In genomic region chr4:93891244-93891643, GRCh38 we compare ENCODE assay signal across 29 cellular contexts.
"Had no signal": no experiment of that assay in that cellular context is flagged by ENCODE, and none has a peak within 500 bp of the region (broad histone marks: within the 10 kb centered on the region; RNA-seq: fewer than 3 reads in every experiment).

No MANE protein-coding gene starts in this region.

- H3K9me3 Mint-ChIP-seq: nephron progenitor cell; neural crest cell; stimulated activated naive B cell treated with anti-CD40 and anti-IgM and Interleukin-4, amounts not matched to agents 10 μg/mL and 1 μg/mL and 100 μg/mL, for 72 hours; stimulated activated naive CD8-positive, alpha-beta T cell treated with anti-CD3 and anti-CD28 coated beads, Interleukin-15, Interleukin-2, amounts not matched to agents 100 ng/mL and 50 ng/mL, for 24 hours; type B pancreatic cell had no signal

- H3K27ac ChIP-seq: ovary, parathyroid adenoma, psoas muscle, right lobe of liver, sigmoid colon, stomach, thoracic aorta, thyroid gland, upper lobe of right lung, uterus had no signal

- H3K27me3 Mint-ChIP-seq: natural killer cell treated with Interleukin-12 subunit alpha and Interleukin-12 subunit beta and Interleukin-15 and Interleukin-18, amount 100 ng/mL, for 72 hours; progenitor cell of endocrine pancreas; stimulated activated naive B cell treated with anti-CD40 and anti-IgM and Interleukin-4, amounts not matched to agents 10 μg/mL and 1 μg/mL and 100 μg/mL, for 72 hours; stimulated activated naive CD8-positive, alpha-beta T cell treated with anti-CD3 and anti-CD28 coated beads, Interleukin-15, Interleukin-2, amounts not matched to agents 100 ng/mL and 50 ng/mL, for 24 hours; type B pancreatic cell had no signal

- ATAC-seq: naive thymus-derived CD8-positive, alpha-beta T cell; natural killer cell treated with Interleukin-12 subunit alpha and Interleukin-12 subunit beta and Interleukin-15 and Interleukin-18, amount 100 ng/mL, for 72 hours; psoas muscle; right cardiac atrium; right lobe of liver; stimulated activated effector memory CD8-positive, alpha-beta T cell treated with anti-CD3 and anti-CD28 coated beads, Interleukin-12 subunit alpha, Interleukin-12 subunit beta, amount 100 ng/mL, for 72 hours; stimulated activated naive B cell treated with anti-CD40 and anti-IgM and Interleukin-4, amounts not matched to agents 10 μg/mL and 1 μg/mL and 100 μg/mL, for 72 hours; upper lobe of right lung had no signal

- H3K79me2 ChIP-seq: parathyroid adenoma had no signal

- H3K4me1 ChIP-seq: parathyroid adenoma, psoas muscle, right lobe of liver, sigmoid colon, stomach, thyroid gland, upper lobe of right lung, uterus had no signal

- H3K9me3 ChIP-seq: ovary, psoas muscle, right lobe of liver, sigmoid colon, stomach, thoracic aorta, thyroid gland, transverse colon, upper lobe of right lung, uterus had no signal

- DNase-seq: naive thymus-derived CD8-positive, alpha-beta T cell; nephron progenitor cell; occipital lobe; ovary; posterior cingulate gyrus; psoas muscle; right cardiac atrium; right lobe of liver; sigmoid colon; small intestine; stimulated activated CD4-positive, alpha-beta T cell treated with anti-CD3 and anti-CD28 coated beads, Interleukin-15, amount 100 ng/mL, for 24 hours; stimulated activated CD4-positive, alpha-beta T cell treated with anti-CD3 and anti-CD28 coated beads, Interleukin-2, amount 100 ng/mL, for 24 hours; stimulated activated CD4-positive, alpha-beta T cell treated with anti-CD3 and anti-CD28 coated beads, Interleukin-2, amount 100 ng/mL, for 48 hours; stimulated activated CD4-positive, alpha-beta T cell treated with anti-CD3 and anti-CD28 coated beads, Interleukin-4, amount 100 ng/mL, for 24 hours; stimulated activated naive B cell treated with anti-CD40 and anti-IgM and Interleukin-4, amounts not matched to agents 10 μg/mL and 1 μg/mL and 100 μg/mL, for 72 hours; stimulated activated naive CD4-positive, alpha-beta T cell treated with Interleukin-2 at 50 U/mL for 16 hours; stomach; thyroid gland; upper lobe of right lung; uterus had no signal

- H3K4me3 Mint-ChIP-seq: naive thymus-derived CD8-positive, alpha-beta T cell; natural killer cell treated with Interleukin-12 subunit alpha and Interleukin-12 subunit beta and Interleukin-15 and Interleukin-18, amount 100 ng/mL, for 72 hours; nephron progenitor cell; neural crest cell; stimulated activated effector memory CD8-positive, alpha-beta T cell treated with anti-CD3 and anti-CD28 coated beads, Interleukin-12 subunit alpha, Interleukin-12 subunit beta, amount 100 ng/mL, for 72 hours; stimulated activated naive B cell treated with anti-CD40 and anti-IgM and Interleukin-4, amounts not matched to agents 10 μg/mL and 1 μg/mL and 100 μg/mL, for 72 hours; stimulated activated naive CD8-positive, alpha-beta T cell treated with anti-CD3 and anti-CD28 coated beads, Interleukin-15, Interleukin-2, amounts not matched to agents 100 ng/mL and 50 ng/mL, for 24 hours; type B pancreatic cell had no signal

- H3K27ac Mint-ChIP-seq: naive thymus-derived CD8-positive, alpha-beta T cell; natural killer cell treated with Interleukin-12 subunit alpha and Interleukin-12 subunit beta and Interleukin-15 and Interleukin-18, amount 100 ng/mL, for 72 hours; nephron progenitor cell; progenitor cell of endocrine pancreas; stimulated activated effector memory CD8-positive, alpha-beta T cell treated with anti-CD3 and anti-CD28 coated beads, Interleukin-12 subunit alpha, Interleukin-12 subunit beta, amount 100 ng/mL, for 72 hours; stimulated activated naive B cell treated with anti-CD40 and anti-IgM and Interleukin-4, amounts not matched to agents 10 μg/mL and 1 μg/mL and 100 μg/mL, for 72 hours; stimulated activated naive CD8-positive, alpha-beta T cell treated with anti-CD3 and anti-CD28 coated beads, Interleukin-15, Interleukin-2, amounts not matched to agents 100 ng/mL and 50 ng/mL, for 24 hours; type B pancreatic cell had no signal

- H3K4me1 Mint-ChIP-seq: naive thymus-derived CD8-positive, alpha-beta T cell; nephron progenitor cell; neural crest cell; stimulated activated effector memory CD8-positive, alpha-beta T cell treated with anti-CD3 and anti-CD28 coated beads, Interleukin-12 subunit alpha, Interleukin-12 subunit beta, amount 100 ng/mL, for 72 hours; stimulated activated naive B cell treated with anti-CD40 and anti-IgM and Interleukin-4, amounts not matched to agents 10 μg/mL and 1 μg/mL and 100 μg/mL, for 72 hours had no signal

- H3K27me3 ChIP-seq: ovary, right lobe of liver, sigmoid colon, stomach, thyroid gland, transverse colon, upper lobe of right lung, uterus had no signal

- H3K36me3 ChIP-seq: ovary, right lobe of liver, sigmoid colon, stomach, thoracic aorta, thyroid gland, transverse colon, upper lobe of right lung, uterus had no signal

- H3K9ac ChIP-seq: parathyroid adenoma had no signal

- H3K36me3 Mint-ChIP-seq: naive thymus-derived CD8-positive, alpha-beta T cell; natural killer cell treated with Interleukin-12 subunit alpha and Interleukin-12 subunit beta and Interleukin-15 and Interleukin-18, amount 100 ng/mL, for 72 hours; stimulated activated effector memory CD8-positive, alpha-beta T cell treated with anti-CD3 and anti-CD28 coated beads, Interleukin-12 subunit alpha, Interleukin-12 subunit beta, amount 100 ng/mL, for 72 hours; stimulated activated naive B cell treated with anti-CD40 and anti-IgM and Interleukin-4, amounts not matched to agents 10 μg/mL and 1 μg/mL and 100 μg/mL, for 72 hours; type B pancreatic cell had no signal

- H2AFZ ChIP-seq: parathyroid adenoma had no signal

- H3K4me3 ChIP-seq: ovary, psoas muscle, right lobe of liver, sigmoid colon, stomach, thoracic aorta, thyroid gland, transverse colon, upper lobe of right lung, uterus had no signal
